Comparison of ENCODE assay signal across 11 cellular contexts in the genomic region with DNA sequence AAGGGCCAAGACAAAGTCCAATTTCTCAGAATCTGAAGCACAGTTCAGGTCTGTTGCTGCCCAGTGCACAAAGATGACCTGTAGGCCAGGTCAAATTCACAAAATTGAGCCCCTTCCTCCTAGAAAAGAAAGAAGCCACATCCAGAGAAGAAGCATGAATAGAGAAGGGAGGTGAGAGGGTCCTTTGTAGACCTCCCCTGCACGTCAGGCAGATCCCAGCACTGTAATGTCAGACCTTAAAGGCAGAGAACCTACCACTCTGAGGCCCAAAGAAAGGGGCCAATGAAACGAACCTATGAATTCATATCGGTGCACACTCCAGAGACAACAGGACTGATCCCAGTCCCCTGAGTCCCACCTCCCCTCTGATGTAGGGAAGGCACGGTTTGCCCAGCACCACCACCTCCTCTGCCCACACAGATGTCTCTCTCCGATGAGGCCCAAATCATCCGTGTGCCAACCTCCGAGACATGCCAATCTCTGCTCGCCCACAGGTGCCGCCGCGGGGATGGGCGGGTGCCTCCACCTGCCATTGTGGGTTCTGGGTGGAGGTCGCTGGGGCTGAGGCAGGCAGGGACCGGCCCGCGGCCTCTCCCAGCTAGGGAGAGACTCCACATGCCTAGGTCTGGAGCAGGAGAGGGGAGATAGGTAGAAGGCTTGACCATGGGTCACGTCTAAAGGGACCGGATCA. TPM values are rescaled to one million over a fixed set of nuclear protein-coding genes. Genes with fewer than 3 reads are reported as not detected.
DNase-seq lines count a peak whose midpoint lies in the region; ATAC-seq and TF ChIP-seq lines count a peak whose summit lies in the region.
"Had no signal": no experiment of that assay in that cellular context is flagged by ENCODE, and none has a peak within 500 bp of the region (broad histone marks: within the 10 kb centered on the region; RNA-seq: fewer than 3 reads in every experiment).

No MANE protein-coding gene starts in this region.

- peaks cover 80% of the 10 kb centered on the region for H3K27me3 Mint-ChIP-seq in nephron (ENCODE audit: low read depth)
- peaks cover 73% of the 10 kb centered on the region for H3K27me3 Mint-ChIP-seq in activated CD4-positive, alpha-beta T cell treated with anti-CD3 and anti-CD28 coated beads, Interleukin-2, amount 10 ng/mL, durations not matched to agents 24 days and 14 days

- no peak for ATAC-seq in gastrocnemius medialis
- ATAC-seq in GM18517 (IDR thresholded peaks at IDR 0.05; ENCODE audit: unreplicated experiment) = no peak
- no peak for ATAC-seq in GM18502 (IDR thresholded peaks at IDR 0.05; ENCODE audit: poor library complexity, unreplicated experiment)

- peak overlapping the region in 2 of 3 experiments; percentile 56 for H3K4me3 Mint-ChIP-seq in nephron
- no peak overlapping the region for H3K4me3 Mint-ChIP-seq in activated CD4-positive, alpha-beta T cell treated with anti-CD3 and anti-CD28 coated beads, Interleukin-2, amount 10 ng/mL, durations not matched to agents 24 days and 14 days

- H3K36me3 ChIP-seq in A673 (ENCODE audit: insufficient read depth, low read length, poor library complexity, severe bottlenecking) (no peaks in the 10 kb centered on the region), HUES6 (ENCODE audit: control insufficient read depth, insufficient read depth, low read length) (no peaks in the 10 kb centered on the region), gastrocnemius medialis (no peaks in the 10 kb centered on the region)

- H3K27ac Mint-ChIP-seq in nephron = no peak overlapping the region
- no peak overlapping the region for H3K27ac Mint-ChIP-seq in activated CD4-positive, alpha-beta T cell treated with anti-CD3 and anti-CD28 coated beads, Interleukin-2, amount 10 ng/mL, durations not matched to agents 24 days and 14 days

- H3K4me3 ChIP-seq in A673 (ENCODE audit: low read depth, low read length, poor library complexity, severe bottlenecking) = peak overlapping the region; percentile 60
- peak overlapping the region; percentile 72 for H3K4me3 ChIP-seq in HUES6 (ENCODE audit: low read depth, low read length)
- H3K4me3 ChIP-seq in gastrocnemius medialis = peak overlapping the region in 1 of 4 donors; percentile 49

- H3K9me3 Mint-ChIP-seq in nephron = no peaks in the 10 kb centered on the region
- H3K9me3 Mint-ChIP-seq in activated CD4-positive, alpha-beta T cell treated with anti-CD3 and anti-CD28 coated beads, Interleukin-2, amount 10 ng/mL, durations not matched to agents 24 days and 14 days = no peaks in the 10 kb centered on the region

- CTCF ChIA-PET in A673 (lab: Charles Lee) = no interaction called here

- TF ChIP-seq CTCF in A673 (conservative IDR thresholded peaks at IDR 0.05; ENCODE audit: low read depth, low read length) (no peak), nephron (IDR thresholded peaks at IDR 0.05; ENCODE audit: unreplicated experiment in 3 of 3) (no peak), gastrocnemius medialis (IDR thresholded peaks at IDR 0.05 in 4 of 5, conservative IDR thresholded peaks at IDR 0.05 in 1 of 5) (no peak)

- intact Hi-C loops in A673 (cut with micrococcal nuclease; ENCODE audit: unreplicated experiment) = loop anchor here (5.0 kb wide), 2 partner anchors 90 to 790 kb away; no protein-coding TSS in a partner anchor
- intact Hi-C loops in gastrocnemius medialis (cut with DNase I; ENCODE audit: low total_unique reads) = no loop called here
- intact Hi-C loops in activated CD4-positive, alpha-beta T cell treated with anti-CD3 and anti-CD28 coated beads, Interleukin-2, amount 10 ng/mL, durations not matched to agents 24 days and 14 days (cut with micrococcal nuclease) = loop anchor here (5.0 kb wide), 1 partner anchor 770 kb away; the partner anchor contains the start of gene POU3F1

- peak overlapping the region; percentile 63 for H3K27ac ChIP-seq in A673 (ENCODE audit: low read depth, low read length, poor library complexity, severe bottlenecking)
- H3K27ac ChIP-seq in HUES6 (ENCODE audit: low read depth, low read length) = no peak overlapping the region; the same call in 1 of the 2 replicates
- no peak overlapping the region for H3K27ac ChIP-seq in gastrocnemius medialis
- H3K27ac ChIP-seq: SK-N-MC had no signal

- no peaks in the 10 kb centered on the region for H3K27me3 ChIP-seq in A673 (replicated peaks; ENCODE audit: insufficient read depth, low read depth, low read length, poor library complexity)
- H3K27me3 ChIP-seq in HUES6 (ENCODE audit: control insufficient read depth, insufficient read depth, low read length) = peaks cover 52% of the 10 kb centered on the region
- H3K27me3 ChIP-seq in gastrocnemius medialis = peaks cover 52 to 71% (median 65%) of the 10 kb centered on the region in 3 donors

- DNase-seq in A673 (ENCODE audit: low spot score) = no peak
- DNase-seq in erythroblast (lab: John Stamatoyannopoulos, UW) = peak; percentile 15 to 28
- no peak for DNase-seq in gastrocnemius medialis
- no peak for DNase-seq in activated CD4-positive, alpha-beta T cell treated with anti-CD3 and anti-CD28 coated beads, Interleukin-2, amount 10 ng/mL, durations not matched to agents 24 days and 14 days
- DNase-seq: NCI-H2081 treated with DMSO at 0.1 percent for 48 hours, occipital lobe had no signal

- H3K9me3 ChIP-seq in A673 (ENCODE audit: low read depth, low read length, poor library complexity, severe bottlenecking) = peaks cover 4% of the 10 kb centered on the region
- peaks cover 17% of the 10 kb centered on the region for H3K9me3 ChIP-seq in HUES6 (ENCODE audit: control insufficient read depth, insufficient read depth, low read depth, low read length)
- H3K9me3 ChIP-seq in gastrocnemius medialis = no peaks in the 10 kb centered on the region

- POLR2A ChIA-PET in A673 (lab: Charles Lee; ENCODE audit: low non-redundant PET) = no interaction called here

- in situ Hi-C loops in gastrocnemius medialis (cut with MboI; ENCODE audit: low sequenced_read_pairs in 4 of 4) = loop anchor here in 1 of 4 donors (25.0 kb wide), 1 partner anchor 755 kb away; no protein-coding TSS in a partner anchor

- TF ChIP-seq POLR2A in erythroblast (IDR thresholded peaks at IDR 0.05; ENCODE audit: low read length) (no peak), gastrocnemius medialis (IDR thresholded peaks at IDR 0.05) (no peak)

- H3K4me1 Mint-ChIP-seq in nephron = peaks cover 21% of the 10 kb centered on the region
- peaks cover 3% of the 10 kb centered on the region for H3K4me1 Mint-ChIP-seq in activated CD4-positive, alpha-beta T cell treated with anti-CD3 and anti-CD28 coated beads, Interleukin-2, amount 10 ng/mL, durations not matched to agents 24 days and 14 days

- peaks cover 13% of the 10 kb centered on the region for H3K4me1 ChIP-seq in A673 (ENCODE audit: insufficient read depth, low read length, poor library complexity, severe bottlenecking)
- peaks cover 15% of the 10 kb centered on the region for H3K4me1 ChIP-seq in HUES6 (ENCODE audit: control insufficient read depth, insufficient read depth, low read length)
- no peaks in the 10 kb centered on the region for H3K4me1 ChIP-seq in gastrocnemius medialis

- no TSS peak for BruUV-seq in A673 (replicated peaks; lab: Mats Ljungman, UMichigan)

- H3K9ac ChIP-seq in HUES6 (ENCODE audit: low read length) = peak overlapping the region; percentile 61

- H3K36me3 Mint-ChIP-seq in nephron (ENCODE audit: low read depth) = no peaks in the 10 kb centered on the region
- no peaks in the 10 kb centered on the region for H3K36me3 Mint-ChIP-seq in activated CD4-positive, alpha-beta T cell treated with anti-CD3 and anti-CD28 coated beads, Interleukin-2, amount 10 ng/mL, durations not matched to agents 24 days and 14 days (ENCODE audit: low read depth)

RNA-seq across cellular contexts. Expression of gene RRAGC, which starts 42.2 kb away (rescaled TPM):
- total RNA-seq in A673 (2021) = 19.9 and 26.0 TPM in 2 replicates
- 10 to 100 TPM in 2 of 4 donors, 1 to 10 TPM in 2; 8.0 to 15.5 (median 11.2) TPM for total RNA-seq in gastrocnemius medialis
- 10.9 and 11.0 TPM in 2 replicates for total RNA-seq in activated CD4-positive, alpha-beta T cell treated with anti-CD3 and anti-CD28 coated beads, Interleukin-2, amount 10 ng/mL, durations not matched to agents 24 days and 14 days

RNA-seq across cellular contexts. Expression of gene MYCBP, which starts 55.7 kb away (rescaled TPM):
- total RNA-seq in A673 (2021) (25.1 and 31.6 TPM in 2 replicates), gastrocnemius medialis (10 to 100 TPM in 3 of 4 donors, 1 to 10 TPM in 1; 9.8 to 22.3 (median 13.5) TPM)
- total RNA-seq in activated CD4-positive, alpha-beta T cell treated with anti-CD3 and anti-CD28 coated beads, Interleukin-2, amount 10 ng/mL, durations not matched to agents 24 days and 14 days = 35.1 and 40.7 TPM in 2 replicates

Comparison
In these comparisons a context has a peak if more than half of its experiments do, and no peak if none do; other contexts are left out.
1. DNase-seq: peak in erythroblast (2 of 2); none in A673 (single experiment), gastrocnemius medialis (0 of 2) and activated CD4-positive, alpha-beta T cell treated with anti-CD3 and anti-CD28 coated beads, Interleukin-2, amount 10 ng/mL, durations not matched to agents 24 days and 14 days (single experiment).